Comparison of ENCODE assay signal across 8 cellular contexts in genomic region chr10:28678687-28679457, GRCh38.
DNase-seq lines count a peak whose midpoint lies in the region; ATAC-seq and TF ChIP-seq lines count a peak whose summit lies in the region.

No MANE protein-coding gene starts in this region.

- TF ChIP-seq POLR2A in erythroblast (IDR thresholded peaks at IDR 0.05; ENCODE audit: low read length), result no peak

- DNase-seq in NCI-H345 (lab: John Stamatoyannopoulos, UW) (peak; percentile 18), NCI-H345 treated with DMSO at 0.1 percent for 48 hours (lab: John Stamatoyannopoulos, UW; ENCODE audit: unreplicated experiment) (no peak), RKO (ENCODE audit: low spot score) (peak; percentile 51), erythroblast (lab: John Stamatoyannopoulos, UW) (peak; percentile 53 to 80), iPS-NIHi11 (ENCODE audit: low spot score) (no peak)
- DNase-seq in effector CD4-positive, alpha-beta T cell, result no peak

- peaks cover 30% of the 10 kb centered on the region for H3K27me3 ChIP-seq in neuron (ENCODE audit: insufficient read depth, low read length)

- no peak overlapping the region for H2AFZ ChIP-seq in neuron (ENCODE audit: low read depth, low read length)

- peak overlapping the region; percentile 58 for H3K4me3 ChIP-seq in neuron (ENCODE audit: low read length)

- H3K9me3 ChIP-seq in neuron (ENCODE audit: low read length), result no peaks in the 10 kb centered on the region

- H3K36me3 ChIP-seq in neuron (ENCODE audit: insufficient read depth, low read length), result no peaks in the 10 kb centered on the region

- H3K4me1 ChIP-seq in neuron (ENCODE audit: insufficient read depth, low read length), result peaks cover 28% of the 10 kb centered on the region

- ATAC-seq in HG02763 (IDR thresholded peaks at IDR 0.05; ENCODE audit: unreplicated experiment), result no peak

Comparison
In these comparisons a context has a peak if more than half of its experiments do, and no peak if none do; other contexts are left out.
1. DNase-seq: peak in NCI-H345 (single experiment), RKO (single experiment) and erythroblast (2 of 2); none in NCI-H345 treated with DMSO at 0.1 percent for 48 hours (single experiment), effector CD4-positive, alpha-beta T cell (single experiment) and iPS-NIHi11 (single experiment).